Comparison of ENCODE assay signal across 1 cellular context in the genomic region with DNA sequence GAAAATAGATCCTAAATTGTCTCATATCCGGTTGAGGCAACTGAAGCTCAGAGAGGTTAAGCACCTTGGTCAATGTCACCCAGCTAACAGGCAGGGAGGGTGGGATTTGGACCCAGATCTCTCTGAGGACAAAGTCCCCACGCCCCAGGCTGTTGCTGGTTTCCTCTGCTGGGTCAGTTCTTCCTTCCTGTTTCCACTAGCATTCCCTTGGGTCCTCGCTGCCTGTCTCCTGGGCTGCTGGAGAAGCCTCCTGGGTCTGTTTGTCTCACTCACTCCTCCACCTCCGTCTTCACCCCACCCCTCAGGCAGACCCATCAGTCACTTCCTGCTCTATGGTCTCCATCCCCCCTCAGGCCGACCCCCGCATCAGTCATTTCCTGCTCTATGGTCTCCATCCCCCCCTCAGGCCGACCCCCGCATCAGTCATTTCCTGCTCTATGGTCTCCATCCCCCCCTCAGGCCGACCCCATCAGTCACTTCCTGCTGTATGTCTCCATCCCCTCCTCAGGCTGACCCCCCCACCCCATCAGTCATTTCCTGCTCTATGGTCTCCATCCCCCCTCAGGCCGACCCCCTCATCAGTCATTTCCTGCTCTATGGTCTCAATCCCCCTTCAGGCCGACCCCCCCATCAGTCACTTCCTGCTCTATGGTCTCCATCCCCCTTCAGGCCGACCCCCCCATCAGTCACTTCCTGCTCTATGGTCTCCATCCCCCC.
TF ChIP-seq lines count a peak whose summit lies in the region.

No MANE protein-coding gene starts in this region.

TF ChIP-seq in HEK293, 187 proteins besides CTCF, POLR2A, EP300 and RAD21:
- TF ChIP-seq, protein P1, sequence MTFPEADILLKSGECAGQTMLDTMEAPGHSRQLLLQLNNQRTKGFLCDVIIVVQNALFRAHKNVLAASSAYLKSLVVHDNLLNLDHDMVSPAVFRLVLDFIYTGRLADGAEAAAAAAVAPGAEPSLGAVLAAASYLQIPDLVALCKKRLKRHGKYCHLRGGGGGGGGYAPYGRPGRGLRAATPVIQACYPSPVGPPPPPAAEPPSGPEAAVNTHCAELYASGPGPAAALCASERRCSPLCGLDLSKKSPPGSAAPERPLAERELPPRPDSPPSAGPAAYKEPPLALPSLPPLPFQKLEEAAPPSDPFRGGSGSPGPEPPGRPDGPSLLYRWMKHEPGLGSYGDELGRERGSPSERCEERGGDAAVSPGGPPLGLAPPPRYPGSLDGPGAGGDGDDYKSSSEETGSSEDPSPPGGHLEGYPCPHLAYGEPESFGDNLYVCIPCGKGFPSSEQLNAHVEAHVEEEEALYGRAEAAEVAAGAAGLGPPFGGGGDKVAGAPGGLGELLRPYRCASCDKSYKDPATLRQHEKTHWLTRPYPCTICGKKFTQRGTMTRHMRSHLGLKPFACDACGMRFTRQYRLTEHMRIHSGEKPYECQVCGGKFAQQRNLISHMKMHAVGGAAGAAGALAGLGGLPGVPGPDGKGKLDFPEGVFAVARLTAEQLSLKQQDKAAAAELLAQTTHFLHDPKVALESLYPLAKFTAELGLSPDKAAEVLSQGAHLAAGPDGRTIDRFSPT (tag by site-specific recombination; IDR thresholded peaks at IDR 0.05), result 0 out of 2 replicates have a peak, but pooled peaks have one; percentile 2
